9 cellular contexts compared by ENCODE assay signal in the genomic region with DNA sequence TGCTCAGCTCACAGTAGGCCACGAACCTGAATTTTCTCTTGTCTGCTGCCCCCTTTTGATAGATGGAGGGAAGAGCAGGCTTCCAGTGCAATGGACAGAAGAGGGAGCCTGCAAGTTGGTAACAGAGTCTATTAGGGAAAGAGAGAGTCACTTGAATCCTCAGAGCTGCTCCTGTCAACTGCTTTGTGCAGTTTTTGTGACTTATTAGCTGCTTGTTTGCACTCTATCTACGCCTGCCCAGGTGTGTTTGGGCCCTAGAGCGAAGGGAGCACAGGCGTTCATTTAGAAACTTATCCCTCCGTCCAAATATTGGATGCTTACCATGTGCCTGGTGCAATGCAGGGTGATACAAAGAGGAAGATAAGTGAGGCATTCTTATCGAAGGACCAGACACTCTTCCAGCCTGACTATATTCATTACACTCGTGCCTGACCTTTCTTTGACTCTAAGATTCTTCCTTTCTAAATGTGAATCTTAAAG. TPM values are rescaled to one million over a fixed set of nuclear protein-coding genes. Genes with fewer than 3 reads are reported as not detected.
DNase-seq lines count a peak whose midpoint lies in the region; ATAC-seq and TF ChIP-seq lines count a peak whose summit lies in the region.
"Had no signal": no experiment of that assay in that cellular context is flagged by ENCODE, and none has a peak within 500 bp of the region (broad histone marks: within the 10 kb centered on the region; RNA-seq: fewer than 3 reads in every experiment).

No MANE protein-coding gene starts in this region.

- no peak overlapping the region for H3K27ac ChIP-seq in liver (ENCODE audit: low read depth in 1 of 2, low read length in 2 of 2)

- no peaks in the 10 kb centered on the region for H3K9me3 Mint-ChIP-seq in chondrocyte (ENCODE audit: low read depth)
- H3K9me3 Mint-ChIP-seq: IgD-negative memory B cell had no signal

- no peaks in the 10 kb centered on the region for H3K9me3 ChIP-seq in liver (ENCODE audit: control insufficient read depth in 4 of 4, low read length in 3 of 4)

- peak in 13 of 14 donors; percentile 10 to 71 (median 57) for DNase-seq in C1 segment of cervical spinal cord (lab: John Stamatoyannopoulos, UW)
- DNase-seq in NCI-H345 (lab: John Stamatoyannopoulos, UW) = peak; percentile 83
- no peak for DNase-seq in chondrocyte (ENCODE audit: low spot score)
- peak; percentile 13 for DNase-seq in stimulated activated CD8-positive, alpha-beta memory T cell treated with anti-CD3 and anti-CD28 coated beads, Interleukin-15, amount 100 ng/mL, for 1 hour (ENCODE audit: low read depth)

- ATAC-seq in GM19043 (IDR thresholded peaks at IDR 0.05; ENCODE audit: low read depth, unreplicated experiment) = peak; percentile 95
- ATAC-seq in HG03139 (IDR thresholded peaks at IDR 0.05; ENCODE audit: unreplicated experiment) = peak; percentile 85
- ATAC-seq in activated CD4-positive, CD25-positive, alpha-beta regulatory T cell treated with anti-CD3 and anti-CD28 coated beads, Interleukin-2, amount 50 U/mL, for 24 hours = peak; percentile 35 to 78

- H3K36me3 Mint-ChIP-seq in chondrocyte (ENCODE audit: low read depth) = no peaks in the 10 kb centered on the region
- H3K36me3 Mint-ChIP-seq: IgD-negative memory B cell had no signal

- 17% methylated on average over 7 of the region's 7 CpGs for WGBS in liver

- no peak overlapping the region for H3K9ac ChIP-seq in liver (ENCODE audit: low read depth in 1 of 2, low read length in 2 of 2)

- TF ChIP-seq RAD21 in liver (IDR thresholded peaks at IDR 0.05) = peak; percentile 89 to 93

- H3K4me3 ChIP-seq in liver (ENCODE audit: low read depth in 1 of 3, low read length in 3 of 3) = no peak overlapping the region

- peaks cover 37% of the 10 kb centered on the region for H3K4me1 Mint-ChIP-seq in chondrocyte (ENCODE audit: low read depth)

- H3K27ac Mint-ChIP-seq in chondrocyte (ENCODE audit: unreplicated experiment) = peak overlapping the region; percentile 6

- H3K4me3 Mint-ChIP-seq in chondrocyte (ENCODE audit: unreplicated experiment) = no peak overlapping the region
- H3K4me3 Mint-ChIP-seq: IgD-negative memory B cell had no signal

- TF ChIP-seq CTCF in chondrocyte (IDR thresholded peaks at IDR 0.05) = peak; percentile 85
- TF ChIP-seq CTCF in liver (IDR thresholded peaks at IDR 0.05; ENCODE audit: low read depth, low read length, missing input control) = peak; percentile 89

- no peaks in the 10 kb centered on the region for H3K27me3 ChIP-seq in liver (ENCODE audit: control insufficient read depth in 4 of 4, insufficient read depth in 4 of 4, low read length in 3 of 4)

- H3K4me1 ChIP-seq in liver (ENCODE audit: control insufficient read depth in 4 of 4, insufficient read depth in 4 of 4, low read length in 3 of 4) = peaks cover 0 to 2% (median 0%) of the 10 kb centered on the region in 4 donors

- H3K27me3 Mint-ChIP-seq in chondrocyte (ENCODE audit: low read depth) = no peaks in the 10 kb centered on the region
- H3K27me3 Mint-ChIP-seq: IgD-negative memory B cell had no signal

- H3K36me3 ChIP-seq in liver (ENCODE audit: control insufficient read depth in 4 of 4, insufficient read depth in 3 of 4, low read depth in 1 of 4, low read length in 3 of 4) = no peaks in the 10 kb centered on the region

TF ChIP-seq in liver, 16 proteins besides CTCF, POLR2A, EP300 and RAD21:
- TF ChIP-seq HNF4G (IDR thresholded peaks at IDR 0.05) (no peak), RXRA (IDR thresholded peaks at IDR 0.05) (no peak), ATF3 (IDR thresholded peaks at IDR 0.05) (no peak), MAX (IDR thresholded peaks at IDR 0.05) (no peak), NR2F2 (IDR thresholded peaks at IDR 0.05) (no peak), FOXA1 (IDR thresholded peaks at IDR 0.05) (no peak), GABPA (IDR thresholded peaks at IDR 0.05 in 1 of 2, conservative IDR thresholded peaks at IDR 0.05 in 1 of 2) (no peak), SP1 (IDR thresholded peaks at IDR 0.05) (no peak), HNF4A (conservative IDR thresholded peaks at IDR 0.05) (no peak), EGR1 (IDR thresholded peaks at IDR 0.05; ENCODE audit: low read depth in 2 of 2) (no peak), YY1 (IDR thresholded peaks at IDR 0.05) (no peak), JUND (IDR thresholded peaks at IDR 0.05) (no peak), FOXA2 (IDR thresholded peaks at IDR 0.05) (no peak), TAF1 (conservative IDR thresholded peaks at IDR 0.05) (no peak)
- TF ChIP-seq, protein P1, sequence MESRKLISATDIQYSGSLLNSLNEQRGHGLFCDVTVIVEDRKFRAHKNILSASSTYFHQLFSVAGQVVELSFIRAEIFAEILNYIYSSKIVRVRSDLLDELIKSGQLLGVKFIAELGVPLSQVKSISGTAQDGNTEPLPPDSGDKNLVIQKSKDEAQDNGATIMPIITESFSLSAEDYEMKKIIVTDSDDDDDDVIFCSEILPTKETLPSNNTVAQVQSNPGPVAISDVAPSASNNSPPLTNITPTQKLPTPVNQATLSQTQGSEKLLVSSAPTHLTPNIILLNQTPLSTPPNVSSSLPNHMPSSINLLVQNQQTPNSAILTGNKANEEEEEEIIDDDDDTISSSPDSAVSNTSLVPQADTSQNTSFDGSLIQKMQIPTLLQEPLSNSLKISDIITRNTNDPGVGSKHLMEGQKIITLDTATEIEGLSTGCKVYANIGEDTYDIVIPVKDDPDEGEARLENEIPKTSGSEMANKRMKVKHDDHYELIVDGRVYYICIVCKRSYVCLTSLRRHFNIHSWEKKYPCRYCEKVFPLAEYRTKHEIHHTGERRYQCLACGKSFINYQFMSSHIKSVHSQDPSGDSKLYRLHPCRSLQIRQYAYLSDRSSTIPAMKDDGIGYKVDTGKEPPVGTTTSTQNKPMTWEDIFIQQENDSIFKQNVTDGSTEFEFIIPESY (IDR thresholded peaks at IDR 0.05) = no peak
- TF ChIP-seq, protein P2, sequence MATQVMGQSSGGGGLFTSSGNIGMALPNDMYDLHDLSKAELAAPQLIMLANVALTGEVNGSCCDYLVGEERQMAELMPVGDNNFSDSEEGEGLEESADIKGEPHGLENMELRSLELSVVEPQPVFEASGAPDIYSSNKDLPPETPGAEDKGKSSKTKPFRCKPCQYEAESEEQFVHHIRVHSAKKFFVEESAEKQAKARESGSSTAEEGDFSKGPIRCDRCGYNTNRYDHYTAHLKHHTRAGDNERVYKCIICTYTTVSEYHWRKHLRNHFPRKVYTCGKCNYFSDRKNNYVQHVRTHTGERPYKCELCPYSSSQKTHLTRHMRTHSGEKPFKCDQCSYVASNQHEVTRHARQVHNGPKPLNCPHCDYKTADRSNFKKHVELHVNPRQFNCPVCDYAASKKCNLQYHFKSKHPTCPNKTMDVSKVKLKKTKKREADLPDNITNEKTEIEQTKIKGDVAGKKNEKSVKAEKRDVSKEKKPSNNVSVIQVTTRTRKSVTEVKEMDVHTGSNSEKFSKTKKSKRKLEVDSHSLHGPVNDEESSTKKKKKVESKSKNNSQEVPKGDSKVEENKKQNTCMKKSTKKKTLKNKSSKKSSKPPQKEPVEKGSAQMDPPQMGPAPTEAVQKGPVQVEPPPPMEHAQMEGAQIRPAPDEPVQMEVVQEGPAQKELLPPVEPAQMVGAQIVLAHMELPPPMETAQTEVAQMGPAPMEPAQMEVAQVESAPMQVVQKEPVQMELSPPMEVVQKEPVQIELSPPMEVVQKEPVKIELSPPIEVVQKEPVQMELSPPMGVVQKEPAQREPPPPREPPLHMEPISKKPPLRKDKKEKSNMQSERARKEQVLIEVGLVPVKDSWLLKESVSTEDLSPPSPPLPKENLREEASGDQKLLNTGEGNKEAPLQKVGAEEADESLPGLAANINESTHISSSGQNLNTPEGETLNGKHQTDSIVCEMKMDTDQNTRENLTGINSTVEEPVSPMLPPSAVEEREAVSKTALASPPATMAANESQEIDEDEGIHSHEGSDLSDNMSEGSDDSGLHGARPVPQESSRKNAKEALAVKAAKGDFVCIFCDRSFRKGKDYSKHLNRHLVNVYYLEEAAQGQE (IDR thresholded peaks at IDR 0.05) = no peak

RNA-seq across cellular contexts. Expression of gene SLC2A12, which starts 11.6 kb away (rescaled TPM):
- total RNA-seq in chondrocyte (1.6 to 5.6 TPM (median 2.0 TPM) in 3 replicates), liver (1 to 10 TPM; 2.2 TPM)
- under 1 TPM; 0.36 to 0.42 TPM for polyA plus RNA-seq in liver
- polyA plus RNA-seq: IgD-negative memory B cell had no signal
